In genomic region chr1:101257500-101258325, GRCh38 we compare ENCODE assay signal across 1 cellular context.
TF ChIP-seq lines count a peak whose summit lies in the region.

No MANE protein-coding gene starts in this region.

TF ChIP-seq in K562, 482 proteins besides CTCF, POLR2A, EP300 and RAD21 (continued from another document and continues in another):
- no peak for TF ChIP-seq GATAD2B (IDR thresholded peaks at IDR 0.05; ENCODE audit: borderline replicate concordance)
- TF ChIP-seq, protein P1, sequence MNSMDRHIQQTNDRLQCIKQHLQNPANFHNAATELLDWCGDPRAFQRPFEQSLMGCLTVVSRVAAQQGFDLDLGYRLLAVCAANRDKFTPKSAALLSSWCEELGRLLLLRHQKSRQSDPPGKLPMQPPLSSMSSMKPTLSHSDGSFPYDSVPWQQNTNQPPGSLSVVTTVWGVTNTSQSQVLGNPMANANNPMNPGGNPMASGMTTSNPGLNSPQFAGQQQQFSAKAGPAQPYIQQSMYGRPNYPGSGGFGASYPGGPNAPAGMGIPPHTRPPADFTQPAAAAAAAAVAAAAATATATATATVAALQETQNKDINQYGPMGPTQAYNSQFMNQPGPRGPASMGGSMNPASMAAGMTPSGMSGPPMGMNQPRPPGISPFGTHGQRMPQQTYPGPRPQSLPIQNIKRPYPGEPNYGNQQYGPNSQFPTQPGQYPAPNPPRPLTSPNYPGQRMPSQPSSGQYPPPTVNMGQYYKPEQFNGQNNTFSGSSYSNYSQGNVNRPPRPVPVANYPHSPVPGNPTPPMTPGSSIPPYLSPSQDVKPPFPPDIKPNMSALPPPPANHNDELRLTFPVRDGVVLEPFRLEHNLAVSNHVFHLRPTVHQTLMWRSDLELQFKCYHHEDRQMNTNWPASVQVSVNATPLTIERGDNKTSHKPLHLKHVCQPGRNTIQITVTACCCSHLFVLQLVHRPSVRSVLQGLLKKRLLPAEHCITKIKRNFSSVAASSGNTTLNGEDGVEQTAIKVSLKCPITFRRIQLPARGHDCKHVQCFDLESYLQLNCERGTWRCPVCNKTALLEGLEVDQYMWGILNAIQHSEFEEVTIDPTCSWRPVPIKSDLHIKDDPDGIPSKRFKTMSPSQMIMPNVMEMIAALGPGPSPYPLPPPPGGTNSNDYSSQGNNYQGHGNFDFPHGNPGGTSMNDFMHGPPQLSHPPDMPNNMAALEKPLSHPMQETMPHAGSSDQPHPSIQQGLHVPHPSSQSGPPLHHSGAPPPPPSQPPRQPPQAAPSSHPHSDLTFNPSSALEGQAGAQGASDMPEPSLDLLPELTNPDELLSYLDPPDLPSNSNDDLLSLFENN (IDR thresholded peaks at IDR 0.05; ENCODE audit: low read depth in 2 of 2, low read length in 2 of 2) = no peak
- no peak for TF ChIP-seq HNRNPH1 (optimal IDR thresholded peaks at IDR 0.05; ENCODE audit: low read depth, low read length)
- TF ChIP-seq, protein P2, sequence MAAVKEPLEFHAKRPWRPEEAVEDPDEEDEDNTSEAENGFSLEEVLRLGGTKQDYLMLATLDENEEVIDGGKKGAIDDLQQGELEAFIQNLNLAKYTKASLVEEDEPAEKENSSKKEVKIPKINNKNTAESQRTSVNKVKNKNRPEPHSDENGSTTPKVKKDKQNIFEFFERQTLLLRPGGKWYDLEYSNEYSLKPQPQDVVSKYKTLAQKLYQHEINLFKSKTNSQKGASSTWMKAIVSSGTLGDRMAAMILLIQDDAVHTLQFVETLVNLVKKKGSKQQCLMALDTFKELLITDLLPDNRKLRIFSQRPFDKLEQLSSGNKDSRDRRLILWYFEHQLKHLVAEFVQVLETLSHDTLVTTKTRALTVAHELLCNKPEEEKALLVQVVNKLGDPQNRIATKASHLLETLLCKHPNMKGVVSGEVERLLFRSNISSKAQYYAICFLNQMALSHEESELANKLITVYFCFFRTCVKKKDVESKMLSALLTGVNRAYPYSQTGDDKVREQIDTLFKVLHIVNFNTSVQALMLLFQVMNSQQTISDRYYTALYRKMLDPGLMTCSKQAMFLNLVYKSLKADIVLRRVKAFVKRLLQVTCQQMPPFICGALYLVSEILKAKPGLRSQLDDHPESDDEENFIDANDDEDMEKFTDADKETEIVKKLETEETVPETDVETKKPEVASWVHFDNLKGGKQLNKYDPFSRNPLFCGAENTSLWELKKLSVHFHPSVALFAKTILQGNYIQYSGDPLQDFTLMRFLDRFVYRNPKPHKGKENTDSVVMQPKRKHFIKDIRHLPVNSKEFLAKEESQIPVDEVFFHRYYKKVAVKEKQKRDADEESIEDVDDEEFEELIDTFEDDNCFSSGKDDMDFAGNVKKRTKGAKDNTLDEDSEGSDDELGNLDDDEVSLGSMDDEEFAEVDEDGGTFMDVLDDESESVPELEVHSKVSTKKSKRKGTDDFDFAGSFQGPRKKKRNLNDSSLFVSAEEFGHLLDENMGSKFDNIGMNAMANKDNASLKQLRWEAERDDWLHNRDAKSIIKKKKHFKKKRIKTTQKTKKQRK (IDR thresholded peaks at IDR 0.05; ENCODE audit: borderline replicate concordance, low read depth, low read length) = no peak
- no peak for TF ChIP-seq CBX3 (IDR thresholded peaks at IDR 0.05; ENCODE audit: borderline replicate concordance in 1 of 2, low read length in 2 of 2)
- no peak for TF ChIP-seq KAT2B (IDR thresholded peaks at IDR 0.05; ENCODE audit: low read depth, low read length)
- TF ChIP-seq CTBP1 (IDR thresholded peaks at IDR 0.05; ENCODE audit: borderline replicate concordance) = peak; percentile 76; the same call in 1 of the 2 replicates
- peak; percentile 85 for TF ChIP-seq CBFA2T3 (IDR thresholded peaks at IDR 0.05)
- no peak for TF ChIP-seq ZNF785 (CRISPR knock-in tag; IDR thresholded peaks at IDR 0.05)
- no peak for TF ChIP-seq THRAP3 (IDR thresholded peaks at IDR 0.05; ENCODE audit: borderline replicate concordance)
- no peak for TF ChIP-seq ZNF77 (CRISPR knock-in tag; IDR thresholded peaks at IDR 0.05)
- TF ChIP-seq ZNF436 (CRISPR knock-in tag; IDR thresholded peaks at IDR 0.05) = no peak
- peak; percentile 31 to 37; a peak in 2 of 4 replicates for TF ChIP-seq NRF1 (conservative IDR thresholded peaks at IDR 0.05 in 1 of 2, IDR thresholded peaks at IDR 0.05 in 1 of 2)
- TF ChIP-seq PHF20 (IDR thresholded peaks at IDR 0.05; ENCODE audit: partially characterized antibody) = no peak
- TF ChIP-seq FOXP1 (CRISPR knock-in tag; IDR thresholded peaks at IDR 0.05) = no peak
- TF ChIP-seq GATAD2A (IDR thresholded peaks at IDR 0.05) = no peak
- TF ChIP-seq CHD1 (IDR thresholded peaks at IDR 0.05; ENCODE audit: low read length) = no peak
- TF ChIP-seq, protein P3, sequence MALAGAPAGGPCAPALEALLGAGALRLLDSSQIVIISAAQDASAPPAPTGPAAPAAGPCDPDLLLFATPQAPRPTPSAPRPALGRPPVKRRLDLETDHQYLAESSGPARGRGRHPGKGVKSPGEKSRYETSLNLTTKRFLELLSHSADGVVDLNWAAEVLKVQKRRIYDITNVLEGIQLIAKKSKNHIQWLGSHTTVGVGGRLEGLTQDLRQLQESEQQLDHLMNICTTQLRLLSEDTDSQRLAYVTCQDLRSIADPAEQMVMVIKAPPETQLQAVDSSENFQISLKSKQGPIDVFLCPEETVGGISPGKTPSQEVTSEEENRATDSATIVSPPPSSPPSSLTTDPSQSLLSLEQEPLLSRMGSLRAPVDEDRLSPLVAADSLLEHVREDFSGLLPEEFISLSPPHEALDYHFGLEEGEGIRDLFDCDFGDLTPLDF (CRISPR knock-in tag; IDR thresholded peaks at IDR 0.05) = no peak
- TF ChIP-seq BMI1 (IDR thresholded peaks at IDR 0.05; ENCODE audit: low read length) = no peak
- no peak for TF ChIP-seq SIX5 (IDR thresholded peaks at IDR 0.05; ENCODE audit: borderline replicate concordance in 1 of 2, insufficient read depth in 1 of 2, low read depth in 1 of 2, low read length in 2 of 2)
- peak; percentile 59; the same call in 1 of the 2 replicates for TF ChIP-seq EHMT2 (IDR thresholded peaks at IDR 0.05)
- TF ChIP-seq, protein P4, sequence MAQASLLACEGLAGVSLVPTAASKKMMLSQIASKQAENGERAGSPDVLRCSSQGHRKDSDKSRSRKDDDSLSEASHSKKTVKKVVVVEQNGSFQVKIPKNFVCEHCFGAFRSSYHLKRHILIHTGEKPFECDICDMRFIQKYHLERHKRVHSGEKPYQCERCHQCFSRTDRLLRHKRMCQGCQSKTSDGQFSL (CRISPR knock-in tag; IDR thresholded peaks at IDR 0.05) = no peak
- TF ChIP-seq, protein P4 (tag; IDR thresholded peaks at IDR 0.05) = no peak
- no peak for TF ChIP-seq PTRF (tag; IDR thresholded peaks at IDR 0.05)
- TF ChIP-seq RBM14 (IDR thresholded peaks at IDR 0.05; ENCODE audit: borderline replicate concordance, insufficient read depth, low read depth, low read length) = no peak
- TF ChIP-seq U2AF2 (optimal IDR thresholded peaks at IDR 0.05; ENCODE audit: low read depth, low read length) = no peak
- no peak for TF ChIP-seq CREB3L1 (IDR thresholded peaks at IDR 0.05; ENCODE audit: borderline replicate concordance, low read depth)
- TF ChIP-seq ZNF695 (CRISPR knock-in tag; IDR thresholded peaks at IDR 0.05) = no peak
- TF ChIP-seq PYGO2 (tag; IDR thresholded peaks at IDR 0.05) = no peak
- TF ChIP-seq, protein P5, sequence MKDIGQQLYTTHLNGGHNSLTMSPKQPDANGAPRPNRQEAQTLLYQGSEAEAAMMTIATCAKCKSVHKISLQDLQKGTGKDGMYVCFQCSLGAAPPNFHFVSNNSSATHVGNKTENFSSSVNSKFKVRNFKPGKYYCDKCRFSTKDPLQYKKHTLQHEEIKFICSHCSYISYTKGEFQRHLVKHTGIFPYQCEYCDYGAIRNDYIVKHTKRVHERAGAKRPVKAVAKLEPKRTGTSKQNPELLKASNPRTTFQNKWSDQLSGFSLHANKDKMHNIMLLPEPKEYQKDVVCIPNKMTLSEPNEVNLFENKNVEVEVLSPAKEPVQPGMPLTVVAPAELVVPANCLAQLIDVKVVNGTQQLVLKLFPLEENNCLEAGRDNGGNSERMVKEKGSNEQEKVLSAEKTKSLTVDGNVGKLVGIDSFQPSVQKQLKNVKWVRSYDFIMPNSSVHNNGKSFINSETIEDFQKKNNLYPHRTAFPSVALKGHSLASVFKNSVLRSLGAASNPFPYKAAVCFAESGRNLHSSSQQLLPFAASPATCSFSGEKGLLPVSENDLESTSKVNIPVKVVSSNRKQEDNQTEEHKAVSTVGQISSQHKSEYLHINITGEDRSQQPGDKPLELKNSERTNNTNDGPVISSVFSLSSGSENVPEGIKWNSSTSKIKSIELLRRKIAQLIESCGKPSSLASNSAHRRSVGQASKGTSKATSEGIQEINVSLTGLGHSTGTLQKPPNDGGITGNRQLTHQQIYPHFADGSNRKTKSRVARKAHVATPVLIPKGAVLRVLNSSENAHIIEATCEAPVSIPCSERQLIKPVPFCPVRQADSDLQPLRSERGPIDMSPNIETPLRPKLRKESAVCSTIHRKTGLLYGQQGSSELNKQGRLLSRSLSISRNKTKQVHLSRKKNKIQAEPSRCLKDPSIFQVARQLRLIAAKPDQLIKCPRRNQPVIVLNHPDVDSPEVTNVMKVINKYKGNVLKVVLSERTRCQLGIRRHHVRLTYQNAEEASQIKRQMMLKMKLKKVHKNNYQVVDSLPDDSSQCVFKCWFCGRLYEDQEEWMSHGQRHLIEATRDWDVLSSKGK (CRISPR knock-in tag; IDR thresholded peaks at IDR 0.05) = no peak
- no peak for TF ChIP-seq ZNF551 (CRISPR knock-in tag; IDR thresholded peaks at IDR 0.05)
- TF ChIP-seq TCFL5 (CRISPR knock-in tag; conservative IDR thresholded peaks at IDR 0.05) = no peak
- no peak for TF ChIP-seq THAP7 (CRISPR knock-in tag; IDR thresholded peaks at IDR 0.05)
- no peak for TF ChIP-seq KLF6 (CRISPR knock-in tag; IDR thresholded peaks at IDR 0.05; ENCODE audit: borderline replicate concordance)
- no peak for TF ChIP-seq NFXL1 (CRISPR knock-in tag; IDR thresholded peaks at IDR 0.05)
- TF ChIP-seq ZNF707 (CRISPR knock-in tag; conservative IDR thresholded peaks at IDR 0.05) = no peak
- TF ChIP-seq PRPF4 (IDR thresholded peaks at IDR 0.05; ENCODE audit: insufficient read depth, low read depth, low read length, poor library complexity, severe bottlenecking) = no peak
- TF ChIP-seq, protein P6, sequence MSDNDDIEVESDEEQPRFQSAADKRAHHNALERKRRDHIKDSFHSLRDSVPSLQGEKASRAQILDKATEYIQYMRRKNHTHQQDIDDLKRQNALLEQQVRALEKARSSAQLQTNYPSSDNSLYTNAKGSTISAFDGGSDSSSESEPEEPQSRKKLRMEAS (CRISPR knock-in tag; IDR thresholded peaks at IDR 0.05) = peak; percentile 78
- no peak for TF ChIP-seq POLR2B (IDR thresholded peaks at IDR 0.05; ENCODE audit: low read depth, partially characterized antibody)
- TF ChIP-seq GTF3C2 (IDR thresholded peaks at IDR 0.05; ENCODE audit: borderline replicate concordance, extremely low read depth, insufficient read length) = no peak
- no peak for TF ChIP-seq MEIS2 (IDR thresholded peaks at IDR 0.05; ENCODE audit: partially characterized antibody)
- TF ChIP-seq STAG1 (CRISPR knock-in tag; IDR thresholded peaks at IDR 0.05; ENCODE audit: borderline replicate concordance) = no peak
- 0 out of 2 replicates have a peak, but pooled peaks have one; percentile 16 for TF ChIP-seq CXXC5 (CRISPR knock-in tag; IDR thresholded peaks at IDR 0.05)
- TF ChIP-seq, protein P7, sequence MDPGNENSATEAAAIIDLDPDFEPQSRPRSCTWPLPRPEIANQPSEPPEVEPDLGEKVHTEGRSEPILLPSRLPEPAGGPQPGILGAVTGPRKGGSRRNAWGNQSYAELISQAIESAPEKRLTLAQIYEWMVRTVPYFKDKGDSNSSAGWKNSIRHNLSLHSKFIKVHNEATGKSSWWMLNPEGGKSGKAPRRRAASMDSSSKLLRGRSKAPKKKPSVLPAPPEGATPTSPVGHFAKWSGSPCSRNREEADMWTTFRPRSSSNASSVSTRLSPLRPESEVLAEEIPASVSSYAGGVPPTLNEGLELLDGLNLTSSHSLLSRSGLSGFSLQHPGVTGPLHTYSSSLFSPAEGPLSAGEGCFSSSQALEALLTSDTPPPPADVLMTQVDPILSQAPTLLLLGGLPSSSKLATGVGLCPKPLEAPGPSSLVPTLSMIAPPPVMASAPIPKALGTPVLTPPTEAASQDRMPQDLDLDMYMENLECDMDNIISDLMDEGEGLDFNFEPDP (CRISPR knock-in tag; IDR thresholded peaks at IDR 0.05) = no peak
- peak; percentile 77 for TF ChIP-seq TEAD4 (IDR thresholded peaks at IDR 0.05; ENCODE audit: low read length)
- TF ChIP-seq TEAD4 (CRISPR knock-in tag; IDR thresholded peaks at IDR 0.05; ENCODE audit: borderline replicate concordance) = no peak
- no peak for TF ChIP-seq HMG20B (CRISPR knock-in tag; IDR thresholded peaks at IDR 0.05)
- TF ChIP-seq ZEB2 (IDR thresholded peaks at IDR 0.05) = 0 out of 2 replicates have a peak, but pooled peaks have one; percentile 52
